ENCODE assay signal across 23 cellular contexts in the genomic region with DNA sequence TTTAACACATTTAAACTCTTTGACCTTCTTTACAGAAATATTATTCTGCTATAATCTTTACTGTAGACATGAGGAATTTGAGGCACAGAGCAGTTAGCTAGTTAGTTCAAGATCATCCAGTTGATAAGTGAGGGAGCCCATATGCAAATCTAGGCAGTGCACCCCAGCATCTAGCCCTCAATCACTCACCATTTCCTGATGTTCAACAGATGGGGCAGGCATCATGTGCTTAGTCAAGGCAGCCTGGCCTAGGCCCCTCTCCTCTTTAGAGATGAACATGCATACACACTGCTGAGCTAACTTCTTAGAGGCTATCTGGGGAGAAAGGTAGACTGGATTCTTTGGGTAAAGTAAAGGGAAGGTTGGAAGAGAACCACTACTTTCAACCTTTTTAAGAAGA.
A peak's percentile ranks its signal among the peaks of the same experiment; 100 is the strongest.
DNase-seq lines count a peak whose midpoint lies in the region; ATAC-seq and TF ChIP-seq lines count a peak whose summit lies in the region.
"Had no signal": no experiment of that assay in that cellular context is flagged by ENCODE, and none has a peak within 500 bp of the region (broad histone marks: within the 10 kb centered on the region; RNA-seq: fewer than 3 reads in every experiment).

No MANE protein-coding gene starts in this region.

- peak; percentile 17 for ATAC-seq in activated naive CD8-positive, alpha-beta T cell treated with anti-CD3 and anti-CD28 coated beads, Interleukin-2, amount 10 ng/mL, durations not matched to agents 7 days and 5 days (ENCODE audit: low read depth)
- ATAC-seq in PC-3 = no peak
- ATAC-seq: Panc1 had no signal

- intact Hi-C loops in PC-3 (cut with micrococcal nuclease) = no loop called here

- H3F3A ChIP-seq in PC-3 (ENCODE audit: low read length, unreplicated experiment) = no peaks in the 10 kb centered on the region

- peaks cover 11% of the 10 kb centered on the region for H3K9me3 Mint-ChIP-seq in activated naive CD8-positive, alpha-beta T cell treated with anti-CD3 and anti-CD28 coated beads, Interleukin-2, amount 10 ng/mL, durations not matched to agents 7 days and 5 days
- H3K9me3 Mint-ChIP-seq in activated naive CD8-positive, alpha-beta T cell treated with anti-CD3 and anti-CD28 coated beads for 36 hours = peaks cover 12% of the 10 kb centered on the region
- H3K9me3 Mint-ChIP-seq in T-helper 2 cell treated with Interferon-gamma antibody and Interleukin-4, amounts not matched to agents 5 μg/mL and 100 μg/mL, for 36 hours = peaks cover 19% of the 10 kb centered on the region

- peaks cover 61% of the 10 kb centered on the region for H3K4me1 Mint-ChIP-seq in activated naive CD8-positive, alpha-beta T cell treated with anti-CD3 and anti-CD28 coated beads, Interleukin-2, amount 10 ng/mL, durations not matched to agents 7 days and 5 days
- H3K4me1 Mint-ChIP-seq in activated naive CD8-positive, alpha-beta T cell treated with anti-CD3 and anti-CD28 coated beads for 36 hours = peaks cover 67% of the 10 kb centered on the region
- H3K4me1 Mint-ChIP-seq in T-helper 2 cell treated with Interferon-gamma antibody and Interleukin-4, amounts not matched to agents 5 μg/mL and 100 μg/mL, for 36 hours (ENCODE audit: low read depth) = peaks cover 54% of the 10 kb centered on the region
- H3K4me1 Mint-ChIP-seq: B cell, CD14-positive monocyte had no signal

- H3K4me3 ChIP-seq in PC-3 (ENCODE audit: low read length) = no peak overlapping the region

- POLR2A ChIA-PET in activated naive CD8-positive, alpha-beta T cell treated with anti-CD3 and anti-CD28 coated beads, Interleukin-2, amount 10 ng/mL, durations not matched to agents 7 days and 5 days (lab: Charles Lee) = no interaction called here
- POLR2A ChIA-PET in PC-3 (lab: Charles Lee; ENCODE audit: unreplicated experiment) = no interaction called here

- no peaks in the 10 kb centered on the region for H3K27me3 ChIP-seq in PC-3 (ENCODE audit: low read length)

- H3K79me2 ChIP-seq in PC-3 (ENCODE audit: low read length) = no peaks in the 10 kb centered on the region

- H3K9me2 ChIP-seq in PC-3 (replicated peaks; ENCODE audit: low read length) = no peaks in the 10 kb centered on the region

- no peaks in the 10 kb centered on the region for H3K27me3 Mint-ChIP-seq in activated naive CD8-positive, alpha-beta T cell treated with anti-CD3 and anti-CD28 coated beads, Interleukin-2, amount 10 ng/mL, durations not matched to agents 7 days and 5 days
- H3K27me3 Mint-ChIP-seq in activated naive CD8-positive, alpha-beta T cell treated with anti-CD3 and anti-CD28 coated beads for 36 hours = no peaks in the 10 kb centered on the region
- no peaks in the 10 kb centered on the region for H3K27me3 Mint-ChIP-seq in T-helper 2 cell treated with Interferon-gamma antibody and Interleukin-4, amounts not matched to agents 5 μg/mL and 100 μg/mL, for 36 hours (ENCODE audit: low read depth)
- H3K27me3 Mint-ChIP-seq: B cell had no signal

- H3K9ac ChIP-seq in PC-3 (ENCODE audit: low read length) = no peak overlapping the region

- peaks cover 46% of the 10 kb centered on the region for H3K4me1 ChIP-seq in PC-3 (ENCODE audit: insufficient read depth, low read length)

- H3K27ac ChIP-seq in PC-3 (ENCODE audit: low read length) = no peak overlapping the region
- H3K27ac ChIP-seq: 22Rv1, RWPE1 had no signal

- H3K36me3 Mint-ChIP-seq in activated naive CD8-positive, alpha-beta T cell treated with anti-CD3 and anti-CD28 coated beads, Interleukin-2, amount 10 ng/mL, durations not matched to agents 7 days and 5 days = peaks cover 20% of the 10 kb centered on the region
- H3K36me3 Mint-ChIP-seq in activated naive CD8-positive, alpha-beta T cell treated with anti-CD3 and anti-CD28 coated beads for 36 hours = peaks cover 17% of the 10 kb centered on the region
- H3K36me3 Mint-ChIP-seq in T-helper 2 cell treated with Interferon-gamma antibody and Interleukin-4, amounts not matched to agents 5 μg/mL and 100 μg/mL, for 36 hours (ENCODE audit: low read depth) = peaks cover 15% of the 10 kb centered on the region
- H3K36me3 Mint-ChIP-seq: CD14-positive monocyte had no signal

- no peak overlapping the region for H3K4me3 Mint-ChIP-seq in activated naive CD8-positive, alpha-beta T cell treated with anti-CD3 and anti-CD28 coated beads, Interleukin-2, amount 10 ng/mL, durations not matched to agents 7 days and 5 days
- no peak overlapping the region for H3K4me3 Mint-ChIP-seq in activated naive CD8-positive, alpha-beta T cell treated with anti-CD3 and anti-CD28 coated beads for 36 hours
- no peak overlapping the region for H3K4me3 Mint-ChIP-seq in T-helper 2 cell treated with Interferon-gamma antibody and Interleukin-4, amounts not matched to agents 5 μg/mL and 100 μg/mL, for 36 hours
- H3K4me3 Mint-ChIP-seq: B cell; CD14-positive monocyte; CD8-positive, alpha-beta memory T cell had no signal

- CTCF ChIA-PET in PC-3 (lab: Charles Lee) = no interaction called here

- DNase-seq in DMS 273 (lab: John Stamatoyannopoulos, UW; ENCODE audit: unreplicated experiment) = peak; percentile 38
- no peak for DNase-seq in DMS 273 treated with DMSO at 0.1 percent for 48 hours (lab: John Stamatoyannopoulos, UW)
- no peak for DNase-seq in activated naive CD8-positive, alpha-beta T cell treated with anti-CD3 and anti-CD28 coated beads, Interleukin-2, amount 10 ng/mL, durations not matched to agents 7 days and 5 days
- DNase-seq in activated naive CD8-positive, alpha-beta T cell treated with anti-CD3 and anti-CD28 coated beads for 36 hours = no peak
- peak; percentile 53 for DNase-seq in T-helper 2 cell treated with Interferon-gamma antibody and Interleukin-4, amounts not matched to agents 5 μg/mL and 100 μg/mL, for 36 hours (ENCODE audit: low spot score)
- DNase-seq in PC-3 = no peak
- no peak for DNase-seq in D341Med (ENCODE audit: low spot score)
- DNase-seq: CD8-positive, alpha-beta memory T cell; DMS53; GOT3; HCEC 1CT; IMR-90; KG1; MM.1S; NCI-H2029; NCI-H446 treated with DMSO at 0.1 percent for 48 hours; NCI-H526; SHP77 had no signal

- H3K9me3 ChIP-seq in PC-3 (ENCODE audit: low read length) = no peaks in the 10 kb centered on the region

- BruUV-seq in PC-3 (replicated peaks; lab: Mats Ljungman, UMichigan) = no TSS peak

- peak overlapping the region; percentile 0 for H3K27ac Mint-ChIP-seq in activated naive CD8-positive, alpha-beta T cell treated with anti-CD3 and anti-CD28 coated beads, Interleukin-2, amount 10 ng/mL, durations not matched to agents 7 days and 5 days
- H3K27ac Mint-ChIP-seq in activated naive CD8-positive, alpha-beta T cell treated with anti-CD3 and anti-CD28 coated beads for 36 hours = no peak overlapping the region
- peak overlapping the region; percentile 72 for H3K27ac Mint-ChIP-seq in T-helper 2 cell treated with Interferon-gamma antibody and Interleukin-4, amounts not matched to agents 5 μg/mL and 100 μg/mL, for 36 hours
- H3K27ac Mint-ChIP-seq: B cell; CD14-positive monocyte; CD8-positive, alpha-beta memory T cell had no signal

- H4K20me1 ChIP-seq in PC-3 (ENCODE audit: low read length) = no peaks in the 10 kb centered on the region

- H2AFZ ChIP-seq in PC-3 (ENCODE audit: low read length) = no peak overlapping the region

- TF ChIP-seq CTCF in PC-3 (conservative IDR thresholded peaks at IDR 0.05; ENCODE audit: low read depth, low read length) = no peak

- H3K36me3 ChIP-seq in PC-3 (ENCODE audit: low read depth, low read length) = no peaks in the 10 kb centered on the region

- no peak overlapping the region for H3K4me2 ChIP-seq in PC-3 (ENCODE audit: low read length)

Comparison
In these comparisons a context has a peak if more than half of its experiments do, and no peak if none do; other contexts are left out.
1. DNase-seq: peak in DMS 273 (single experiment) and T-helper 2 cell treated with Interferon-gamma antibody and Interleukin-4, amounts not matched to agents 5 μg/mL and 100 μg/mL, for 36 hours (single experiment); none in DMS 273 treated with DMSO at 0.1 percent for 48 hours (single experiment), activated naive CD8-positive, alpha-beta T cell treated with anti-CD3 and anti-CD28 coated beads, Interleukin-2, amount 10 ng/mL, durations not matched to agents 7 days and 5 days (single experiment), activated naive CD8-positive, alpha-beta T cell treated with anti-CD3 and anti-CD28 coated beads for 36 hours (single experiment), PC-3 (single experiment) and D341Med (single experiment).